ENCODE assay signal across 10 cellular contexts in the genomic region with DNA sequence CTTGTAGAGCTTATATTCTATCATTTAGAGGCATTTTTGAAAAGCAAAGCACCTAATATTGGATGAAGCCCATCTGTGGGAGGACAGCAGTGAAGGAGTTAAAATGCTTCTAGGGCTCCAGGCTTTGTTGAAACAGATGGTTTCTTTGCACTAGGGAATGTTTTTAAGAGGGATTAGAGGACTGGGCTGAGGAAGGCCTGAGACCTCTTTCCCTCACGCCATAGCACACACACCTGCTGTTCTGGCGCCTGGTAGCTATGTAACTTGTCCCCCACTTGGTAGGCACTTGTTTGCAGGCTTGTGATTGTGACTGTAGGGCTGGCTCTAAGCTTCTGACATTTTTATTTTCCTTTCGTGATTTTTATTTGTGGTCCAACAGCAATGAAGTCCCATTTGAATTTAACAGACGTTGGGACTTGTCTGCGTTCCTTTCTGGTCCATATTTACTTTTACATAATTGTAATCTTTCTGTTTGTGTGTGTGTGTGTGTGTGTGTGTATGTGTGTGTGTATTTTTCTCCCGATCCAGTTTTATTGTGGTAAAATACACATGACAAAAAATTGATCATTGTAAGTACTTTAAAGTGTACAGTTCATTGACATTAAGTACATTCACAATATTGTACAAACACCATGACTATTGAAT. TPM values are rescaled to one million over a fixed set of nuclear protein-coding genes. Genes with fewer than 3 reads are reported as not detected.
A peak's percentile ranks its signal among the peaks of the same experiment; 100 is the strongest.
DNase-seq lines count a peak whose midpoint lies in the region; TF ChIP-seq lines count a peak whose summit lies in the region.
"Had no signal": no experiment of that assay in that cellular context is flagged by ENCODE, and none has a peak within 500 bp of the region (broad histone marks: within the 10 kb centered on the region; RNA-seq: fewer than 3 reads in every experiment).

No MANE protein-coding gene starts in this region.

- H3K4me1 Mint-ChIP-seq in brain = peaks cover 86% of the 10 kb centered on the region
- H3K4me1 Mint-ChIP-seq in osteocyte (ENCODE audit: unreplicated experiment) = peaks cover 79% of the 10 kb centered on the region
- H3K4me1 Mint-ChIP-seq: T-cell had no signal

- 31 to 61% (median 39%) methylated on average over 6 of the region's 6 CpGs for WGBS in stomach, 5 donors

- H3K36me3 ChIP-seq in stomach = no peaks in the 10 kb centered on the region

- H3K27me3 ChIP-seq in stomach = no peaks in the 10 kb centered on the region

- H3K4me3 Mint-ChIP-seq in brain (peak overlapping the region; percentile 32 to 60 (median 50)), osteocyte (ENCODE audit: unreplicated experiment) (no peak overlapping the region)
- H3K4me3 Mint-ChIP-seq: T-cell had no signal

- no peak for TF ChIP-seq EP300 in stomach (IDR thresholded peaks at IDR 0.05)

- H3K9me3 Mint-ChIP-seq in brain (peaks cover 0 to 2% (median 0%) of the 10 kb centered on the region in 5 experiments), osteocyte (ENCODE audit: unreplicated experiment) (no peaks in the 10 kb centered on the region)
- H3K9me3 Mint-ChIP-seq: T-cell had no signal

- intact Hi-C loops in stomach (cut with DNase I; ENCODE audit: low total_unique reads) = no loop called here

- TF ChIP-seq POLR2A in stomach (IDR thresholded peaks at IDR 0.05) = no peak

- H3K27ac Mint-ChIP-seq in brain (peak overlapping the region; percentile 54 to 95 (median 89)), osteocyte (ENCODE audit: unreplicated experiment) (peak overlapping the region; percentile 86)
- H3K27ac Mint-ChIP-seq: T-cell had no signal

- no peak for TF ChIP-seq CTCF in brain (conservative IDR thresholded peaks at IDR 0.05)
- no peak for TF ChIP-seq CTCF in osteocyte (IDR thresholded peaks at IDR 0.05)
- TF ChIP-seq CTCF in stomach (IDR thresholded peaks at IDR 0.05) = no peak

- peak overlapping the region in 2 of 5 donors; percentile 13 to 35 for H3K27ac ChIP-seq in stomach

- no peaks in the 10 kb centered on the region for H3K9me3 ChIP-seq in stomach

- DNase-seq in DMS79 treated with DMSO at 0.1 percent for 48 hours (lab: John Stamatoyannopoulos, UW) = peak; percentile 99
- peak; percentile 100 for DNase-seq in NCI-H2107 treated with DMSO at 0.1 percent for 48 hours (lab: John Stamatoyannopoulos, UW; ENCODE audit: unreplicated experiment)
- DNase-seq in osteocyte (ENCODE audit: extremely low spot score, unreplicated experiment) = no peak
- no peak for DNase-seq in stomach
- no peak for DNase-seq in hippocampal formation (lab: John Stamatoyannopoulos, UW)
- DNase-seq in SIG-M5 (lab: John Stamatoyannopoulos, UW) = no peak
- no peak for DNase-seq in AG08396 (ENCODE audit: low spot score)
- DNase-seq: head of caudate nucleus, T-cell had no signal

- no peak overlapping the region for H3K4me3 ChIP-seq in stomach

- H3K27me3 Mint-ChIP-seq in brain = no peaks in the 10 kb centered on the region
- H3K27me3 Mint-ChIP-seq in osteocyte (ENCODE audit: unreplicated experiment) = no peaks in the 10 kb centered on the region
- H3K27me3 Mint-ChIP-seq: T-cell had no signal

- peaks cover 50 to 94% (median 65%) of the 10 kb centered on the region in 4 donors for H3K4me1 ChIP-seq in stomach

- H3K36me3 Mint-ChIP-seq in brain = peaks cover 10% of the 10 kb centered on the region
- no peaks in the 10 kb centered on the region for H3K36me3 Mint-ChIP-seq in osteocyte (ENCODE audit: unreplicated experiment)
- H3K36me3 Mint-ChIP-seq: T-cell had no signal

RNA-seq across cellular contexts. Expression of a gene that starts 33.6 kb away (rescaled TPM):
- polyA plus RNA-seq in brain (ENCODE audit: insufficient read depth, low read depth, low replicate concordance) (79.3 TPM), stomach (10 to 100 TPM; 16.8 to 40.1 (median 26.8) TPM)
- total RNA-seq in osteocyte (431 and 452 TPM in 2 replicates), stomach (100 to 1,000 TPM; 170 to 662 (median 401) TPM)

Comparison
In these comparisons a context has a peak if more than half of its experiments do, and no peak if none do; other contexts are left out.
1. DNase-seq: peak in DMS79 treated with DMSO at 0.1 percent for 48 hours (single experiment) and NCI-H2107 treated with DMSO at 0.1 percent for 48 hours (single experiment); none in osteocyte (single experiment), stomach (single experiment), hippocampal formation (0 of 2), SIG-M5 (single experiment) and AG08396 (single experiment).